ENCODE assay signal across 19 cellular contexts in the genomic region with DNA sequence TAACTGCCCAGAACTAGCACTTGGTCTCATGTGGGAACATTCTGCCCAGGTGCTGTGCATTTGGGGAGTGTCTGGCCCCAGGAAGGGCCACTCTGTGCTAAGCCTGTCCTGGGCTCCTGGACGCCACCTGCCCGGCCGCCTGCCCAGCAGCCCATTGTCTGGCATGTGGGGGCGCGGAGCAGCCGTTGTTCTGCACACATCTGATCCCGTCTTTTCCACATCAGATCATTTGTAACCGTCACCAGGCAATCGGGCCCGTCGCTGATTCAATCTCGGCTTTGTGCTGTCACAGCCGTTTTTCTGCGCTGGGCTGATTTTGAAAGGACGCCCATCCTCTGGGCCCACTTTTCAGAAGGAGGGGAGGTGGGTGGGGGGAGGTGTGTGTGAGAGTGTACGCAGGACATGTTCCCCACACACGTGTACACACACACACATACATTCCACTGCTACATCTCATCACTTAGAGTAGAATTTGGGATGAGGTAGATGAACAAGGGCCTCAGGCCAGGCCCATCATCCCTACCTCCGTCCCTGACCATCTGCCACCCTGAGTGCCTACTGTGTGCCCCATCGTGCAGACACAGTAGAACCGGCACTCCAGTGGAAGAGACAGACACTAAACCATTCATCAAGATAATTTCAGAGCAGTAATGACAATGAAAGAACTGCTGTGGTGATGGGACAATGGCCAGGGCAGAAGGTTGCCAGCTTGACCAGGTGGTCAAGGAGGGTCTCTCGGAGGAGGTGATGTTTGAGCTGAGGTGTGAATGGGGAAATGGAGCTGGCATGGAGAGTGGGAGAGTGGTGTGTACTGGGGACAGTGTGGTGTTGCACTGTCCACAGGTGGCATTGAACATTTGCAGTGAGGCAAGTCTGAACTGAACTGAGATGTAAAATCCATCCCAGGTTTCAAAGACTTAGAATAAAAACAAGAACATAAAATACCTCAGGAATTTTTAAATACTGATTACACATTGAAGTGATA. TPM values are rescaled to one million over a fixed set of nuclear protein-coding genes. Genes with fewer than 3 reads are reported as not detected.
A peak's percentile ranks its signal among the peaks of the same experiment; 100 is the strongest.
DNase-seq lines count a peak whose midpoint lies in the region; ATAC-seq and TF ChIP-seq lines count a peak whose summit lies in the region.
"Had no signal": no experiment of that assay in that cellular context is flagged by ENCODE, and none has a peak within 500 bp of the region (broad histone marks: within the 10 kb centered on the region; RNA-seq: fewer than 3 reads in every experiment).

No MANE protein-coding gene starts in this region.

- H3K4me1 ChIP-seq in body of pancreas, result peaks cover 33% of the 10 kb centered on the region
- peaks cover 0 to 14% (median 0%) of the 10 kb centered on the region in 4 donors for H3K4me1 ChIP-seq in stomach

- no peak for ATAC-seq in body of pancreas
- no peak for ATAC-seq in GM21390 (IDR thresholded peaks at IDR 0.05; ENCODE audit: unreplicated experiment)
- ATAC-seq: Panc1 had no signal

- intact Hi-C loops in body of pancreas (cut with DNase I), result no loop called here
- intact Hi-C loops in stomach (cut with DNase I; ENCODE audit: low total_unique reads), result no loop called here

- no peak for TF ChIP-seq CTCF in body of pancreas (IDR thresholded peaks at IDR 0.05)
- TF ChIP-seq CTCF in stomach (IDR thresholded peaks at IDR 0.05), result no peak

- H3K27me3 ChIP-seq in body of pancreas, result no peaks in the 10 kb centered on the region
- H3K27me3 ChIP-seq in stomach, result peaks cover 0 to 38% (median 0%) of the 10 kb centered on the region in 3 donors

- 71 to 74% methylated on average over 21 of the region's 21 CpGs for WGBS in body of pancreas, 2 donors
- WGBS in stomach, 5 donors, result 71 to 78% (median 74%) methylated on average over 21 of the region's 21 CpGs

- H3K36me3 ChIP-seq in body of pancreas (replicated peaks in 1 of 2; ENCODE audit: insufficient read depth in 1 of 2, low read depth in 2 of 2) (no peaks in the 10 kb centered on the region), stomach (no peaks in the 10 kb centered on the region)

- H3K9me3 ChIP-seq in body of pancreas, result no peaks in the 10 kb centered on the region
- no peaks in the 10 kb centered on the region for H3K9me3 ChIP-seq in stomach

- no peak for TF ChIP-seq EP300 in stomach (IDR thresholded peaks at IDR 0.05)

- DNase-seq in activated T-cell treated with anti-CD3 and anti-CD28 coated beads, Interleukin-2, amount 50 U/mL, for 1 hour, result peak; percentile 4
- no peak for DNase-seq in activated T-cell treated with anti-CD3 and anti-CD28 coated beads for 4 hours
- peak; percentile 7 to 21 (median 12) for DNase-seq in body of pancreas
- peak; percentile 62 for DNase-seq in mesenteric fat pad (ENCODE audit: low spot score)
- peak; percentile 21 for DNase-seq in stomach
- DNase-seq in HT-29 (ENCODE audit: low spot score), result no peak
- no peak for DNase-seq in DMS 273 treated with DMSO at 0.1 percent for 48 hours (lab: John Stamatoyannopoulos, UW)
- DNase-seq: activated CD4-positive, alpha-beta memory T cell treated with anti-CD3 and anti-CD28 coated beads for 36 hours; CD4-positive, alpha-beta memory T cell; DND-41; IMR-90; midbrain; NCI-H2081; NCI-H524 treated with DMSO at 0.1 percent for 48 hours; occipital lobe; stimulated activated naive CD4-positive, alpha-beta T cell treated with Interleukin-2 at 50 U/mL for 16 hours had no signal

- TF ChIP-seq POLR2A in body of pancreas (IDR thresholded peaks at IDR 0.05) (no peak), stomach (IDR thresholded peaks at IDR 0.05) (no peak)

- H3K27ac ChIP-seq in body of pancreas, result no peak overlapping the region
- no peak overlapping the region for H3K27ac ChIP-seq in stomach
- H3K27ac ChIP-seq: coronary artery had no signal

- H3K4me3 ChIP-seq in body of pancreas (no peak overlapping the region), stomach (no peak overlapping the region)
- H3K4me3 ChIP-seq: coronary artery had no signal

RNA-seq across cellular contexts. Expression of gene FAM222A, which starts 19.0 kb away (rescaled TPM):
- total RNA-seq in body of pancreas (10 to 100 TPM in 1 of 2 donors, 1 to 10 TPM in 1; 8.0 to 16.2 TPM), mesenteric fat pad (2.7 TPM), stomach (10 to 100 TPM in 1 of 5 donors, 1 to 10 TPM in 4; 1.7 to 19.7 (median 5.4) TPM)
- 1 to 10 TPM; 3.1 to 5.4 (median 3.7) TPM for polyA plus RNA-seq in stomach
- total RNA-seq in HT-29 (2014; rRNA removed; shearing (Covaris generic)), result 4.8 and 5.1 TPM in 2 replicates

Comparison
In these comparisons a context has a peak if more than half of its experiments do, and no peak if none do; other contexts are left out.
1. DNase-seq: peak in activated T-cell treated with anti-CD3 and anti-CD28 coated beads, Interleukin-2, amount 50 U/mL, for 1 hour (single experiment), body of pancreas (4 of 4), mesenteric fat pad (single experiment) and stomach (single experiment); none in activated T-cell treated with anti-CD3 and anti-CD28 coated beads for 4 hours (single experiment), HT-29 (single experiment) and DMS 273 treated with DMSO at 0.1 percent for 48 hours (single experiment).